ENCODE assay signal across 8 cellular contexts in genomic region chr11:67482736-67483497, GRCh38. TPM values are rescaled to one million over a fixed set of nuclear protein-coding genes. Genes with fewer than 3 reads are reported as not detected.
A peak's percentile ranks its signal among the peaks of the same experiment; 100 is the strongest.
DNase-seq lines count a peak whose midpoint lies in the region; ATAC-seq and TF ChIP-seq lines count a peak whose summit lies in the region.

Gene AIP, plus strand, starts transcription at chr11:67483026. Its CDS starts 133 bp downstream, at chr11:67483159.

- H3K4me1 ChIP-seq in CD4-positive, CD25-positive, alpha-beta regulatory T cell (ENCODE audit: control insufficient read depth, insufficient read depth, low read length, poor library complexity, severe bottlenecking) = peaks cover 56% of the 10 kb centered on the region
- H3K4me1 ChIP-seq in liver (ENCODE audit: control insufficient read depth in 4 of 4, insufficient read depth in 4 of 4, low read length in 3 of 4) = peaks cover 10 to 25% (median 15%) of the 10 kb centered on the region in 4 donors

- H3K27me3 Mint-ChIP-seq in CD4-positive, CD25-positive, alpha-beta regulatory T cell = peaks cover under 1% of the 10 kb centered on the region

- TF ChIP-seq RAD21 in liver (IDR thresholded peaks at IDR 0.05) = peak in 1 of 2 donors; percentile 47

- H3K9me3 ChIP-seq in CD4-positive, CD25-positive, alpha-beta regulatory T cell (ENCODE audit: control insufficient read depth in 2 of 2, low read length in 2 of 2) = no peaks in the 10 kb centered on the region
- H3K9me3 ChIP-seq in liver (ENCODE audit: control insufficient read depth in 4 of 4, low read length in 3 of 4) = no peaks in the 10 kb centered on the region

- peaks cover 9 to 55% (median 41%) of the 10 kb centered on the region in 4 donors for H3K4me1 Mint-ChIP-seq in CD4-positive, CD25-positive, alpha-beta regulatory T cell

- H3K27ac ChIP-seq in CD4-positive, CD25-positive, alpha-beta regulatory T cell (ENCODE audit: insufficient read depth, low read length, poor library complexity, severe bottlenecking) = peak within 1 kb of the TSS; percentile 92
- H3K27ac ChIP-seq in liver (ENCODE audit: low read depth in 1 of 2, low read length in 2 of 2) = peak within 1 kb of the TSS; percentile 62 to 74

- WGBS in liver = 2% methylated on average over 53 of the region's 53 CpGs

- peak; percentile 18 for TF ChIP-seq CTCF in liver (IDR thresholded peaks at IDR 0.05; ENCODE audit: low read depth, low read length, missing input control)

- H3K36me3 ChIP-seq in CD4-positive, CD25-positive, alpha-beta regulatory T cell (ENCODE audit: control insufficient read depth, insufficient read depth, low read length) = peaks cover 4% of the 10 kb centered on the region
- peaks cover 0 to 4% (median 3%) of the 10 kb centered on the region in 4 donors for H3K36me3 ChIP-seq in liver (ENCODE audit: control insufficient read depth in 4 of 4, insufficient read depth in 3 of 4, low read depth in 1 of 4, low read length in 3 of 4)

- no peaks in the 10 kb centered on the region for H3K9me3 Mint-ChIP-seq in CD4-positive, CD25-positive, alpha-beta regulatory T cell

- no peaks in the 10 kb centered on the region for H3K27me3 ChIP-seq in CD4-positive, CD25-positive, alpha-beta regulatory T cell (ENCODE audit: control insufficient read depth, insufficient read depth, low read length)
- H3K27me3 ChIP-seq in liver (ENCODE audit: control insufficient read depth in 4 of 4, insufficient read depth in 4 of 4, low read length in 3 of 4) = no peaks in the 10 kb centered on the region

- DNase-seq in CD4-positive, CD25-positive, alpha-beta regulatory T cell = peak; percentile 97 to 99 (median 98)
- DNase-seq in NCI-H82 (lab: John Stamatoyannopoulos, UW) (peak; percentile 97), dermis microvascular lymphatic vessel endothelial cell (ENCODE audit: low read depth in 2 of 2) (peak; percentile 95 to 97)
- peak; percentile 97 to 98 for DNase-seq in activated CD4-positive, alpha-beta T cell treated with anti-CD3 and anti-CD28 coated beads, Interleukin-2, amount 50 U/mL, for 48 hours
- peak; percentile 98 for DNase-seq in stimulated activated CD4-positive, alpha-beta T cell treated with anti-CD3 and anti-CD28 coated beads, Interleukin-4, amount 100 ng/mL, for 24 hours

- H3K36me3 Mint-ChIP-seq in CD4-positive, CD25-positive, alpha-beta regulatory T cell = peaks cover 12% of the 10 kb centered on the region

- H3K4me3 Mint-ChIP-seq in CD4-positive, CD25-positive, alpha-beta regulatory T cell = peak within 1 kb of the TSS; percentile 92 to 99 (median 96)

- ATAC-seq in CD4-positive, CD25-positive, alpha-beta regulatory T cell (ENCODE audit: low read depth in 2 of 2) = peak; percentile 83 to 86
- ATAC-seq in GM19397 (IDR thresholded peaks at IDR 0.05; ENCODE audit: unreplicated experiment) = peak; percentile 70
- ATAC-seq in HG03571 (IDR thresholded peaks at IDR 0.05; ENCODE audit: unreplicated experiment) = peak; percentile 64

- H3K27ac Mint-ChIP-seq in CD4-positive, CD25-positive, alpha-beta regulatory T cell = peak within 1 kb of the TSS; percentile 99 to 100 (median 99)

- peak within 1 kb of the TSS; percentile 86 for H3K4me3 ChIP-seq in CD4-positive, CD25-positive, alpha-beta regulatory T cell (ENCODE audit: low read depth, low read length)
- H3K4me3 ChIP-seq in liver (ENCODE audit: low read depth in 1 of 3, low read length in 3 of 3) = peak within 1 kb of the TSS; percentile 53 to 65 (median 61)

- H3K9ac ChIP-seq in liver (ENCODE audit: low read depth in 1 of 2, low read length in 2 of 2) = peak within 1 kb of the TSS; percentile 68 to 79

TF ChIP-seq in liver, 16 proteins besides CTCF, POLR2A, EP300 and RAD21:
- TF ChIP-seq HNF4G (IDR thresholded peaks at IDR 0.05) (peak; percentile 72), NR2F2 (IDR thresholded peaks at IDR 0.05) (no peak), JUND (IDR thresholded peaks at IDR 0.05) (no peak), REST (IDR thresholded peaks at IDR 0.05) (peak; percentile 62), EGR1 (IDR thresholded peaks at IDR 0.05; ENCODE audit: low read depth in 2 of 2) (no peak), GABPA (IDR thresholded peaks at IDR 0.05 in 1 of 2, conservative IDR thresholded peaks at IDR 0.05 in 1 of 2) (peak in 1 of 2 donors; percentile 86), FOXA2 (IDR thresholded peaks at IDR 0.05) (no peak), MAX (IDR thresholded peaks at IDR 0.05) (peak; percentile 100), HNF4A (conservative IDR thresholded peaks at IDR 0.05) (peak in 1 of 2 donors; percentile 34), ATF3 (IDR thresholded peaks at IDR 0.05) (no peak), TAF1 (conservative IDR thresholded peaks at IDR 0.05) (no peak), YY1 (IDR thresholded peaks at IDR 0.05) (peak; percentile 100), FOXA1 (IDR thresholded peaks at IDR 0.05) (no peak), ZBTB33 (IDR thresholded peaks at IDR 0.05) (peak; percentile 74), SP1 (IDR thresholded peaks at IDR 0.05) (peak; percentile 67), RXRA (IDR thresholded peaks at IDR 0.05) (peak; percentile 10 to 13)

RNA-seq across cellular contexts. Expression of gene AIP, which starts in this region (rescaled TPM):
- 124 TPM for total RNA-seq in CD4-positive, CD25-positive, alpha-beta regulatory T cell
- 100 to 1,000 TPM; 200 to 234 (median 219) TPM for polyA plus RNA-seq in CD4-positive, CD25-positive, alpha-beta regulatory T cell
- total RNA-seq in dermis microvascular lymphatic vessel endothelial cell (79.5 and 104 TPM in 2 replicates), liver (10 to 100 TPM; 17.6 to 21.5 TPM)
- polyA plus RNA-seq in liver = 10 to 100 TPM; 24.7 to 28.2 TPM

Comparison
In these comparisons a context has a peak if more than half of its experiments do, and no peak if none do; other contexts are left out.
1. Peak in every context shown above with its lines: DNase-seq, ATAC-seq, H3K4me3 ChIP-seq and H3K27ac ChIP-seq.
2. RNA of gene AIP (polyA plus RNA-seq): 200 to 234 TPM in CD4-positive, CD25-positive, alpha-beta regulatory T cell; 24.7 to 28.2 TPM in liver; every median in the first group is over 4 times any median in the second.